In genomic region chr4:168536448-168536847, GRCh38 we compare ENCODE assay signal across 27 cellular contexts. TPM values are rescaled to one million over a fixed set of nuclear protein-coding genes. Genes with fewer than 3 reads are reported as not detected.
DNase-seq lines count a peak whose midpoint lies in the region; ATAC-seq, FAIRE-seq and TF ChIP-seq lines count a peak whose summit lies in the region.
"Had no signal": no experiment of that assay in that cellular context is flagged by ENCODE, and none has a peak within 500 bp of the region (broad histone marks: within the 10 kb centered on the region; RNA-seq: fewer than 3 reads in every experiment).

No MANE protein-coding gene starts in this region.

- no peaks in the 10 kb centered on the region for H3K27me3 Mint-ChIP-seq in endodermal cell (ENCODE audit: insufficient read depth)

- no peak overlapping the region for H2BK12ac ChIP-seq in neuronal stem cell (ENCODE audit: low read length)

- H2AFZ ChIP-seq in HepG2 (ENCODE audit: low read length) (peak overlapping the region; percentile 63), neuronal stem cell (ENCODE audit: low read length) (peak overlapping the region; percentile 45)
- H2AFZ ChIP-seq: PC-9 had no signal

- H3K27ac ChIP-seq in HepG2 (ENCODE audit: extremely low read length, insufficient read depth, low read length), result no peak overlapping the region
- H3K27ac ChIP-seq in right lobe of liver, result no peak overlapping the region
- H3K27ac ChIP-seq in endodermal cell (ENCODE audit: low read depth, low read length), result no peak overlapping the region
- no peak overlapping the region for H3K27ac ChIP-seq in neuronal stem cell (replicated peaks; ENCODE audit: low read length)
- H3K27ac ChIP-seq in SJCRH30, result no peak overlapping the region
- H3K27ac ChIP-seq: epithelial cell of prostate, left lung, PC-9 had no signal

- TF ChIP-seq EP300 in HepG2 (IDR thresholded peaks at IDR 0.05; ENCODE audit: low read depth in 2 of 2, low read length in 2 of 2) (no peak), HepG2 (CRISPR knock-in tag; IDR thresholded peaks at IDR 0.05; ENCODE audit: borderline replicate concordance) (no peak)

- no peaks in the 10 kb centered on the region for H3K36me3 Mint-ChIP-seq in endodermal cell (ENCODE audit: low read depth)
- H3K36me3 Mint-ChIP-seq: activated naive CD4-positive, alpha-beta T cell treated with anti-CD3 and anti-CD28 coated beads, Interleukin-2, amount 50 U/mL, for 72 hours; CD4-positive, alpha-beta memory T cell; naive B cell had no signal

- H4K20me1 ChIP-seq in HepG2 (ENCODE audit: insufficient read depth, low read length), result no peaks in the 10 kb centered on the region

- H2AK5ac ChIP-seq in neuronal stem cell (ENCODE audit: low read depth, low read length), result no peak overlapping the region

- H3K27ac Mint-ChIP-seq in endodermal cell, result no peak overlapping the region
- H3K27ac Mint-ChIP-seq: activated naive CD4-positive, alpha-beta T cell treated with anti-CD3 and anti-CD28 coated beads, Interleukin-2, amount 50 U/mL, for 72 hours; activated T-helper 2 cell treated with anti-CD3 and anti-CD28 coated beads, Interferon-gamma antibody, Interleukin-2, Interleukin-4, amounts not matched to agents 10 μg/mL and 5 μg/mL and 100 μg/mL, durations not matched to agents 14 hours and 24 hours and 36 hours; CD4-positive, alpha-beta memory T cell; naive B cell; T-helper 2 cell treated with Interferon-gamma antibody and Interleukin-4, amounts not matched to agents 5 μg/mL and 100 μg/mL, for 36 hours had no signal

- no peak overlapping the region for H2BK5ac ChIP-seq in neuronal stem cell (ENCODE audit: low read length)

- H3K36me3 ChIP-seq in HepG2 (replicated peaks in 1 of 2; ENCODE audit: control insufficient read depth in 1 of 2, insufficient read depth in 2 of 2, low read length in 2 of 2), result no peaks in the 10 kb centered on the region
- H3K36me3 ChIP-seq in right lobe of liver, result no peaks in the 10 kb centered on the region
- H3K36me3 ChIP-seq in endodermal cell (ENCODE audit: control insufficient read depth, insufficient read depth, low read length), result no peaks in the 10 kb centered on the region
- H3K36me3 ChIP-seq in neuronal stem cell (replicated peaks in 1 of 2; ENCODE audit: control insufficient read depth in 2 of 2, insufficient read depth in 2 of 2, low read length in 2 of 2), result no peaks in the 10 kb centered on the region
- H3K36me3 ChIP-seq in SJCRH30, result no peaks in the 10 kb centered on the region
- H3K36me3 ChIP-seq: breast epithelium, left lung had no signal

- H3K4me2 ChIP-seq in HepG2 (ENCODE audit: low read depth, low read length) (0 out of 2 replicates have a peak overlapping the region, but pooled peaks have one; percentile 7), neuronal stem cell (ENCODE audit: insufficient read depth, low read length, poor library complexity, severe bottlenecking) (no peak overlapping the region)
- H3K4me2 ChIP-seq: PC-9 had no signal

- in situ Hi-C loops in HepG2 (cut with HindIII; ENCODE audit: extremely low pct_ligation_motif_present, low pct_unique_long_range_greater_than_20kb), result no loop called here

- no peaks in the 10 kb centered on the region for H3K4me1 ChIP-seq in HepG2 (ENCODE audit: insufficient read depth, low read length)
- no peaks in the 10 kb centered on the region for H3K4me1 ChIP-seq in right lobe of liver
- H3K4me1 ChIP-seq in endodermal cell (ENCODE audit: control insufficient read depth, insufficient read depth, low read length), result peaks cover 4% of the 10 kb centered on the region
- peaks cover 2 to 5% of the 10 kb centered on the region in 2 donors for H3K4me1 ChIP-seq in neuronal stem cell (ENCODE audit: control insufficient read depth in 2 of 2, insufficient read depth in 1 of 2, low read depth in 1 of 2, low read length in 2 of 2)
- H3K4me1 ChIP-seq in SJCRH30, result peaks cover 7% of the 10 kb centered on the region; the same call in 1 of the 2 replicates
- H3K4me1 ChIP-seq: breast epithelium, left lung had no signal

- no peaks in the 10 kb centered on the region for H3K79me1 ChIP-seq in neuronal stem cell (ENCODE audit: low read depth, low read length)

- no TSS peak for BruUV-seq in HepG2 (replicated peaks; lab: Mats Ljungman, UMichigan)

- H3K4me3 ChIP-seq in HepG2 (replicated peaks in 1 of 3; ENCODE audit: insufficient read depth in 1 of 3, low read depth in 2 of 3, low read length in 3 of 3) (no peak overlapping the region), right lobe of liver (no peak overlapping the region), endodermal cell (ENCODE audit: low read length) (no peak overlapping the region), neuronal stem cell (ENCODE audit: low read length in 2 of 2) (no peak overlapping the region), SJCRH30 (no peak overlapping the region)
- H3K4me3 ChIP-seq: left lung, PC-9 had no signal

- H2BK15ac ChIP-seq in neuronal stem cell (ENCODE audit: low read length), result no peak overlapping the region

- H2BK120ac ChIP-seq in neuronal stem cell (ENCODE audit: low read depth, low read length), result no peak overlapping the region

- H4K91ac ChIP-seq in neuronal stem cell (ENCODE audit: low read depth, low read length, poor library complexity), result no peak overlapping the region

- no peak overlapping the region for H4K8ac ChIP-seq in neuronal stem cell (ENCODE audit: low read depth, low read length)

- H3K23ac ChIP-seq in neuronal stem cell (ENCODE audit: low read depth, low read length, poor library complexity), result no peak overlapping the region

- H3K9me3 Mint-ChIP-seq in endodermal cell, result peaks cover 6% of the 10 kb centered on the region
- H3K9me3 Mint-ChIP-seq: activated naive CD4-positive, alpha-beta T cell treated with anti-CD3 and anti-CD28 coated beads, Interleukin-2, amount 50 U/mL, for 72 hours; activated T-helper 2 cell treated with anti-CD3 and anti-CD28 coated beads, Interferon-gamma antibody, Interleukin-2, Interleukin-4, amounts not matched to agents 10 μg/mL and 5 μg/mL and 100 μg/mL, durations not matched to agents 14 hours and 24 hours and 36 hours; CD4-positive, alpha-beta memory T cell; naive B cell; T-helper 2 cell treated with Interferon-gamma antibody and Interleukin-4, amounts not matched to agents 5 μg/mL and 100 μg/mL, for 36 hours had no signal

- H3K9ac ChIP-seq in HepG2 (ENCODE audit: insufficient read depth, low read depth, low read length) (no peak overlapping the region), endodermal cell (ENCODE audit: extremely low read depth, low read length, poor library complexity, severe bottlenecking) (no peak overlapping the region), neuronal stem cell (ENCODE audit: low read depth, low read length, poor library complexity) (no peak overlapping the region)

- intact Hi-C loops in HepG2 (cut with micrococcal nuclease; ENCODE audit: unreplicated experiment), result no loop called here
- intact Hi-C loops in right lobe of liver (cut with DNase I), result no loop called here
- intact Hi-C loops in posterior vena cava (cut with DNase I), result no loop called here

- H3K18ac ChIP-seq in neuronal stem cell (ENCODE audit: low read length), result no peak overlapping the region

- no peak for TF ChIP-seq POLR2A in HepG2 (IDR thresholded peaks at IDR 0.05; ENCODE audit: insufficient read depth in 1 of 2, low read depth in 2 of 2, low read length in 2 of 2)
- no peak for TF ChIP-seq POLR2A in right lobe of liver (IDR thresholded peaks at IDR 0.05)

- H3K27me3 ChIP-seq in HepG2 (ENCODE audit: control insufficient read depth in 1 of 2, insufficient read depth in 2 of 2, low read length in 2 of 2) (no peaks in the 10 kb centered on the region; a peak in 1 of 5 replicates), right lobe of liver (peaks cover 0 to 4% of the 10 kb centered on the region in 2 donors), endodermal cell (ENCODE audit: control insufficient read depth, insufficient read depth, low read length, poor library complexity, severe bottlenecking) (peaks cover 19% of the 10 kb centered on the region), neuronal stem cell (ENCODE audit: control insufficient read depth in 3 of 3, insufficient read depth in 3 of 3, low read depth in 1 of 3, low read length in 3 of 3) (no peaks in the 10 kb centered on the region), SJCRH30 (no peaks in the 10 kb centered on the region)
- H3K27me3 ChIP-seq: breast epithelium, left lung had no signal

- no peak for ATAC-seq in HepG2
- ATAC-seq in right lobe of liver, result no peak
- no peak for ATAC-seq in GM21619 (IDR thresholded peaks at IDR 0.05; ENCODE audit: unreplicated experiment)
- ATAC-seq: activated naive CD4-positive, alpha-beta T cell treated with anti-CD3 and anti-CD28 coated beads, Interleukin-2, amount 50 U/mL, for 72 hours; left lung had no signal

- no peaks in the 10 kb centered on the region for H3K79me2 ChIP-seq in HepG2 (ENCODE audit: insufficient read depth, low read length)

- TF ChIP-seq CTCF in HepG2 (CRISPR knock-in tag; IDR thresholded peaks at IDR 0.05) (no peak), right lobe of liver (IDR thresholded peaks at IDR 0.05) (no peak), endodermal cell (conservative IDR thresholded peaks at IDR 0.05) (no peak)

- CTCF ChIA-PET in HepG2 (lab: Yijun Ruan, JAX; ENCODE audit: low intra/inter-chr PET ratio, low total read pairs), result no interaction called here

- TF ChIP-seq RAD21 in HepG2 (CRISPR knock-in tag; IDR thresholded peaks at IDR 0.05), result no peak

- no peak for FAIRE-seq in HepG2 (lab: Jason Lieb, UNC)
- FAIRE-seq: D721Med, small intestine had no signal

- no peak overlapping the region for H3K14ac ChIP-seq in neuronal stem cell (ENCODE audit: low read length)

- 6% methylated on average over 7 of the region's 7 CpGs for WGBS in HepG2 (ENCODE audit: low lambda C conversion rate)
- 65% methylated on average over 6 of the region's 7 CpGs for WGBS in right lobe of liver (ENCODE audit: insufficient coverage, low coverage, low lambda C conversion rate, missing lambda C conversion rate)
- 75 to 82% methylated on average over 7 of the region's 7 CpGs for WGBS in endodermal cell (ENCODE audit: insufficient coverage in 1 of 2, insufficient read length in 1 of 2), 2 experiments
- no CpG with 5 or more reads among the region's 7 CpGs for WGBS in neuronal stem cell (ENCODE audit: extremely low coverage in 2 of 2, insufficient read length in 2 of 2, insufficient replicate concordance in 1 of 2), 2 donors

- POLR2A ChIA-PET in HepG2 (lab: Yijun Ruan, JAX), result no interaction called here

- no peaks in the 10 kb centered on the region for H3K9me3 ChIP-seq in HepG2 (ENCODE audit: low read length)
- no peaks in the 10 kb centered on the region for H3K9me3 ChIP-seq in right lobe of liver
- no peaks in the 10 kb centered on the region for H3K9me3 ChIP-seq in endodermal cell (ENCODE audit: control insufficient read depth, low read length)
- H3K9me3 ChIP-seq in neuronal stem cell (replicated peaks in 1 of 2; ENCODE audit: control insufficient read depth in 2 of 2, insufficient read depth in 1 of 2, low read depth in 1 of 2, low read length in 2 of 2), result no peaks in the 10 kb centered on the region
- no peaks in the 10 kb centered on the region for H3K9me3 ChIP-seq in SJCRH30 (replicated peaks)
- H3K9me3 ChIP-seq: breast epithelium, left lung had no signal

- no peak overlapping the region for H3K4ac ChIP-seq in neuronal stem cell (ENCODE audit: low read length)

- peaks cover 10% of the 10 kb centered on the region for H3K4me1 Mint-ChIP-seq in endodermal cell
- H3K4me1 Mint-ChIP-seq: naive B cell had no signal

- no peak overlapping the region for H3K4me3 Mint-ChIP-seq in endodermal cell
- H3K4me3 Mint-ChIP-seq: CD4-positive, alpha-beta memory T cell; T-helper 2 cell treated with Interferon-gamma antibody and Interleukin-4, amounts not matched to agents 5 μg/mL and 100 μg/mL, for 36 hours had no signal

- DNase-seq in HepG2 (ENCODE audit: low spot score), result no peak
- no peak for DNase-seq in right lobe of liver
- DNase-seq in endodermal cell, result peak; percentile 64
- no peak for DNase-seq in neuronal stem cell (ENCODE audit: low spot score)
- DNase-seq in SJCRH30, result no peak
- no peak for DNase-seq in SW 1271 (lab: John Stamatoyannopoulos, UW)
- DNase-seq in posterior vena cava (ENCODE audit: low spot score), result no peak
- DNase-seq: activated CD4-positive, alpha-beta T cell treated with anti-CD3 and anti-CD28 coated beads for 4 hours; AML-193; CD4-positive, alpha-beta memory T cell; DND-41; KBM-7; left lung; naive B cell; NCI-H1105; NCI-H1930; NCI-H524 treated with DMSO at 0.1 percent for 48 hours; PC-9; small intestine; stimulated activated naive CD4-positive, alpha-beta T cell had no signal

RNA-seq across cellular contexts. Expression of gene PALLD, which starts 39.6 kb away (rescaled TPM):
- total RNA-seq in HepG2 (2016; rRNA removed; fragmentation: Illumina TruSeq; extraction: Trizol), result 1.5 and 4.8 TPM in 2 replicates
- total RNA-seq in HepG2 (2016; cell fraction: cytosol; rRNA removed; fragmentation: Illumina TruSeq; extraction: Trizol; ENCODE audit: low read depth), result 2.7 and 2.8 TPM in 2 replicates
- 1.7 and 3.4 TPM in 2 replicates for total RNA-seq in HepG2 (2016; cell fraction: insoluble cytoplasmic fraction; rRNA removed; fragmentation: Illumina TruSeq; extraction: Trizol)
- total RNA-seq in HepG2 (2016; cell fraction: membrane; rRNA removed; fragmentation: Illumina TruSeq; extraction: Trizol), result 2.3 and 3.5 TPM in 2 replicates
- total RNA-seq in HepG2 (2016; cell fraction: nucleus; rRNA removed; fragmentation: Illumina TruSeq; extraction: Trizol), result 2.8 and 3.1 TPM in 2 replicates
- polyA plus RNA-seq in HepG2 (2011; rRNA removed), result 0.50 and 0.59 TPM in 2 replicates
- polyA plus RNA-seq in HepG2 (2011; cell fraction: cytosol; rRNA removed), result 0.25 and 0.54 TPM in 2 replicates
- polyA plus RNA-seq in HepG2 (2011; cell fraction: nucleus; rRNA removed), result 0.80 and 1.2 TPM in 2 replicates
- polyA plus RNA-seq in HepG2 (2012), result 0.48 and 2.4 TPM in 2 replicates
- polyA plus RNA-seq in HepG2 (2016; cell fraction: cytosol; fragmentation: Illumina TruSeq; extraction: Trizol; ENCODE audit: low read depth), result 0.29 and 0.44 TPM in 2 replicates
- 3.7 and 4.3 TPM in 2 replicates for polyA plus RNA-seq in HepG2 (2016; cell fraction: insoluble cytoplasmic fraction; fragmentation: Illumina TruSeq; extraction: Trizol; ENCODE audit: low read depth)
- polyA plus RNA-seq in HepG2 (2016; cell fraction: membrane; fragmentation: Illumina TruSeq; extraction: Trizol; ENCODE audit: low read depth), result 1.4 and 2.0 TPM in 2 replicates
- 2.3 and 2.9 TPM in 2 replicates for polyA plus RNA-seq in HepG2 (2016; cell fraction: nucleus; fragmentation: Illumina TruSeq; extraction: Trizol; ENCODE audit: insufficient read depth, low read depth)
- 1.6 and 66.7 TPM in 2 replicates for polyA minus RNA-seq in HepG2 (2011; rRNA and poly(A)+ RNA removed; ENCODE audit: low replicate concordance)
- polyA minus RNA-seq in HepG2 (2011; cell fraction: cytosol; rRNA and poly(A)+ RNA removed), result 0.97 and 3.5 TPM in 2 replicates
- polyA minus RNA-seq in HepG2 (2011; cell fraction: nucleus; rRNA and poly(A)+ RNA removed), result 2.2 and 2.4 TPM in 2 replicates
- total RNA-seq in right lobe of liver, result 10 to 100 TPM in 5 of 6 experiments, 1 to 10 TPM in 1; 7.7 to 81.6 (median 24.8) TPM
- total RNA-seq in endodermal cell, result 10 to 100 TPM; 51.8 to 86.7 TPM
- 92.0 TPM for polyA plus RNA-seq in endodermal cell (2013, experiment 1 of 2)
- 94.4 TPM for polyA plus RNA-seq in endodermal cell (2013, experiment 2 of 2)
- polyA plus RNA-seq in neuronal stem cell (2013, experiment 1 of 2), result 107 TPM
- 114 TPM for polyA plus RNA-seq in neuronal stem cell (2013, experiment 2 of 2)
- total RNA-seq in SJCRH30 (2014; rRNA removed; shearing (Covaris generic)), result 47.3 TPM in 2 replicates
- 100 to 1,000 TPM; 649 to 791 TPM for total RNA-seq in posterior vena cava

RNA-seq across cellular contexts. Expression of gene DDX60L, which starts 56.2 kb away (rescaled TPM):
- total RNA-seq in HepG2 (2016; rRNA removed; fragmentation: Illumina TruSeq; extraction: Trizol) (0.22 and 0.24 TPM in 2 replicates), right lobe of liver (10 to 100 TPM in 3 of 6 experiments, 1 to 10 TPM in 3; 6.6 to 16.6 (median 10.4) TPM), endodermal cell (1 to 10 TPM in 1 of 2 donors, under 1 TPM in 1; 0.57 to 1.3 TPM), posterior vena cava (10 to 100 TPM; 19.4 to 22.3 TPM)
- 0.10 and 0.18 TPM in 2 replicates for total RNA-seq in HepG2 (2016; cell fraction: cytosol; rRNA removed; fragmentation: Illumina TruSeq; extraction: Trizol; ENCODE audit: low read depth)
- total RNA-seq in HepG2 (2016; cell fraction: insoluble cytoplasmic fraction; rRNA removed; fragmentation: Illumina TruSeq; extraction: Trizol), result 0.15 and 0.36 TPM in 2 replicates
- total RNA-seq in HepG2 (2016; cell fraction: membrane; rRNA removed; fragmentation: Illumina TruSeq; extraction: Trizol), result 0.03 and 0.12 TPM in 2 replicates
- total RNA-seq in HepG2 (2016; cell fraction: nucleus; rRNA removed; fragmentation: Illumina TruSeq; extraction: Trizol), result 0.53 and 1.1 TPM in 2 replicates
- polyA plus RNA-seq in HepG2 (2011; rRNA removed), result 0.26 and 0.34 TPM in 2 replicates
- polyA plus RNA-seq in HepG2 (2011; cell fraction: cytosol; rRNA removed), result 0.11 and 0.36 TPM in 2 replicates
- polyA plus RNA-seq in HepG2 (2011; cell fraction: nucleus; rRNA removed), result 0.31 and 0.45 TPM in 2 replicates
- polyA plus RNA-seq in HepG2 (2012), result 0.12 and 0.53 TPM in 2 replicates
- polyA plus RNA-seq in HepG2 (2016; cell fraction: cytosol; fragmentation: Illumina TruSeq; extraction: Trizol; ENCODE audit: low read depth), result 0.29 TPM in 1 of 2 replicates, not detected in the other
- 0.27 and 0.58 TPM in 2 replicates for polyA plus RNA-seq in HepG2 (2016; cell fraction: insoluble cytoplasmic fraction; fragmentation: Illumina TruSeq; extraction: Trizol; ENCODE audit: low read depth)
- 0.41 TPM in 1 of 2 replicates, not detected in the other for polyA plus RNA-seq in HepG2 (2016; cell fraction: membrane; fragmentation: Illumina TruSeq; extraction: Trizol; ENCODE audit: low read depth)
- polyA plus RNA-seq in HepG2 (2016; cell fraction: nucleus; fragmentation: Illumina TruSeq; extraction: Trizol; ENCODE audit: insufficient read depth, low read depth), result 0.78 and 0.79 TPM in 2 replicates
- 0.18 and 11.9 TPM in 2 replicates for polyA minus RNA-seq in HepG2 (2011; rRNA and poly(A)+ RNA removed; ENCODE audit: low replicate concordance)
- polyA minus RNA-seq in HepG2 (2011; cell fraction: cytosol; rRNA and poly(A)+ RNA removed), result 0.20 TPM in 1 of 2 replicates, not detected in the other
- 0.77 and 0.99 TPM in 2 replicates for polyA minus RNA-seq in HepG2 (2011; cell fraction: nucleus; rRNA and poly(A)+ RNA removed)
- 0.39 TPM for polyA plus RNA-seq in endodermal cell (2013, experiment 1 of 2)
- 0.66 TPM for polyA plus RNA-seq in endodermal cell (2013, experiment 2 of 2)
- polyA plus RNA-seq in neuronal stem cell (2013, experiment 1 of 2), result 0.25 TPM
- polyA plus RNA-seq in neuronal stem cell (2013, experiment 2 of 2), result 0.44 TPM
- total RNA-seq in SJCRH30 (2014; rRNA removed; shearing (Covaris generic)), result 3.0 and 3.2 TPM in 2 replicates

Comparison
In these comparisons a context has a peak if more than half of its experiments do, and no peak if none do; other contexts are left out.
1. RNA of gene PALLD, which starts 39.6 kb away (total RNA-seq): 649 to 791 TPM in posterior vena cava; 51.8 to 86.7 TPM in endodermal cell, 47.3 TPM in SJCRH30, 7.7 to 81.6 TPM in right lobe of liver and 1.5 to 4.8 TPM in HepG2; every median in the first group is over 4 times any median in the second.